1 cellular context compared by ENCODE assay signal in genomic region chr14:103520657-103521437, GRCh38.
A peak's percentile ranks its signal among the peaks of the same experiment; 100 is the strongest.
TF ChIP-seq lines count a peak whose summit lies in the region.

No MANE protein-coding gene starts in this region.

TF ChIP-seq in HepG2, 621 proteins besides CTCF, POLR2A, EP300 and RAD21:
- TF ChIP-seq RBFOX2 (IDR thresholded peaks at IDR 0.05; ENCODE audit: low read depth, low read length) (0 out of 2 replicates have a peak, but pooled peaks have one; percentile 12), ZNF616 (CRISPR knock-in tag; IDR thresholded peaks at IDR 0.05; ENCODE audit: low read depth) (no peak), SIN3A (IDR thresholded peaks at IDR 0.05; ENCODE audit: borderline replicate concordance, low read depth, low read length) (no peak), ZNF670 (CRISPR knock-in tag; IDR thresholded peaks at IDR 0.05; ENCODE audit: borderline replicate concordance) (no peak), ZNF446 (CRISPR knock-in tag; IDR thresholded peaks at IDR 0.05) (no peak), KDM2A (CRISPR knock-in tag; IDR thresholded peaks at IDR 0.05; ENCODE audit: borderline replicate concordance, low read depth) (no peak), KLF11 (CRISPR knock-in tag; IDR thresholded peaks at IDR 0.05) (no peak), PHF21A (CRISPR knock-in tag; IDR thresholded peaks at IDR 0.05) (no peak), ZBTB38 (CRISPR knock-in tag; IDR thresholded peaks at IDR 0.05) (peak; percentile 90), ZBTB33 (CRISPR knock-in tag; IDR thresholded peaks at IDR 0.05) (peak; percentile 69), HOXA3 (CRISPR knock-in tag; IDR thresholded peaks at IDR 0.05) (peak; percentile 31; the same call in 1 of the 2 replicates), ZNF672 (CRISPR knock-in tag; IDR thresholded peaks at IDR 0.05) (no peak), ZSCAN29 (CRISPR knock-in tag; conservative IDR thresholded peaks at IDR 0.05) (no peak), FLYWCH1 (CRISPR knock-in tag; IDR thresholded peaks at IDR 0.05) (no peak), AKNA (CRISPR knock-in tag; IDR thresholded peaks at IDR 0.05; ENCODE audit: borderline replicate concordance) (no peak), HNF4G (IDR thresholded peaks at IDR 0.05; ENCODE audit: borderline replicate concordance, low read depth, low read length) (no peak), HNF4G (CRISPR knock-in tag; IDR thresholded peaks at IDR 0.05; ENCODE audit: borderline replicate concordance, low read depth) (no peak), KIAA2018 (CRISPR knock-in tag; IDR thresholded peaks at IDR 0.05; ENCODE audit: borderline replicate concordance) (no peak), CREM (IDR thresholded peaks at IDR 0.05) (no peak), CREM (CRISPR knock-in tag; IDR thresholded peaks at IDR 0.05) (no peak), ZBTB34 (CRISPR knock-in tag; IDR thresholded peaks at IDR 0.05) (no peak), WIZ (CRISPR knock-in tag; IDR thresholded peaks at IDR 0.05) (no peak), JUNB (CRISPR knock-in tag; IDR thresholded peaks at IDR 0.05; ENCODE audit: borderline replicate concordance) (no peak), AGO2 (optimal IDR thresholded peaks at IDR 0.05; ENCODE audit: low read depth, low read length) (peak; percentile 29), HCFC1 (IDR thresholded peaks at IDR 0.05; ENCODE audit: low read depth, low read length) (no peak), ZNF18 (CRISPR knock-in tag; IDR thresholded peaks at IDR 0.05; ENCODE audit: insufficient replicate concordance) (no peak), THAP9 (CRISPR knock-in tag; IDR thresholded peaks at IDR 0.05; ENCODE audit: borderline replicate concordance) (no peak), DMAP1 (CRISPR knock-in tag; IDR thresholded peaks at IDR 0.05) (no peak)
